Comparison of ENCODE assay signal across 22 cellular contexts in the genomic region with DNA sequence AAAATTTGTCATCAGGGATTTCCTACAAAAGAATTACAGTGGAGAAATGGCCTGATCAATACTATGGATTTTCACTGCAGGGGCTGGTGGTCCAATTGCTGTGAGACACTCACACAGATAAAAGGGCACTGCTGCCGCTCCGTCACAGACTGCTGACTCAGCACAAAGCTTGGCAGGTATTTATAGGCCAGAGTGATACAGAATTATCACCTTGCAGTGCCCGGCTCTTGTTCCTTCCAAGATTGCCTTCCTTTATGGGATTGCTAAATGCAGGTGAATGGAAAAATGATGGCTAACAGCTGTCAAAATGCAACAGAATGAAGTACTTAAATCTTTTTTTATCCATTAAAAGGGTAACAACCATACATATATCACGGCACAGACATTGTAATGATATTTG.
"Had no signal": no experiment of that assay in that cellular context is flagged by ENCODE, and none has a peak within 500 bp of the region (broad histone marks: within the 10 kb centered on the region; RNA-seq: fewer than 3 reads in every experiment).

No MANE protein-coding gene starts in this region.

- H3K4me3 ChIP-seq: esophagus squamous epithelium, gastroesophageal sphincter, left ventricle myocardium inferior, lower lobe of right lung, pancreas, prostate gland, spleen, tibial artery, upper lobe of left lung, uterus had no signal

- ATAC-seq: gastroesophageal sphincter; lower lobe of right lung; natural killer cell treated with Interleukin-12 subunit alpha and Interleukin-12 subunit beta and Interleukin-15 and Interleukin-18, amount 100 ng/mL, for 72 hours; pancreas; sciatic nerve; stimulated activated memory B cell treated with anti-CD40 and anti-IgM and Interleukin-4, amounts not matched to agents 10 μg/mL and 1 μg/mL and 100 μg/mL, for 72 hours had no signal

- H3K27ac ChIP-seq: esophagus squamous epithelium, gastroesophageal sphincter, left ventricle myocardium inferior, lower lobe of right lung, pancreas, prostate gland, spleen, tibial artery, upper lobe of left lung, uterus had no signal

- FAIRE-seq: keratinocyte, pancreas had no signal

- H3K4me1 ChIP-seq: esophagus squamous epithelium, gastroesophageal sphincter, left ventricle myocardium inferior, lower lobe of right lung, pancreas, prostate gland, spleen, tibial artery, upper lobe of left lung, uterus had no signal

- H3K36me3 ChIP-seq: esophagus squamous epithelium, gastroesophageal sphincter, left ventricle myocardium inferior, lower lobe of right lung, pancreas, prostate gland, spleen, tibial artery, upper lobe of left lung, uterus had no signal

- H3K27me3 ChIP-seq: gastroesophageal sphincter, spleen, tibial artery, upper lobe of left lung, uterus had no signal

- H3K9me3 ChIP-seq: esophagus squamous epithelium, gastroesophageal sphincter, left ventricle myocardium inferior, lower lobe of right lung, pancreas, prostate gland, spleen, tibial artery, upper lobe of left lung, uterus had no signal

- DNase-seq: dermis blood vessel endothelial cell; esophagus squamous epithelium; foreskin fibroblast; immature natural killer cell; left ventricle myocardium inferior; lower lobe of right lung; midbrain; occipital lobe; pancreas; spleen; stimulated activated CD4-positive, alpha-beta T cell treated with anti-CD3 and anti-CD28 coated beads, Interleukin-15, amount 100 ng/mL, for 24 hours; stimulated activated CD4-positive, alpha-beta T cell treated with anti-CD3 and anti-CD28 coated beads, Interleukin-1b, Interleukin-23, amount 100 ng/mL, for 48 hours; stimulated activated CD4-positive, alpha-beta T cell treated with anti-CD3 and anti-CD28 coated beads, Interleukin-4, amount 100 ng/mL, for 24 hours; tibial artery; upper lobe of left lung; uterus had no signal
